In the genomic region with DNA sequence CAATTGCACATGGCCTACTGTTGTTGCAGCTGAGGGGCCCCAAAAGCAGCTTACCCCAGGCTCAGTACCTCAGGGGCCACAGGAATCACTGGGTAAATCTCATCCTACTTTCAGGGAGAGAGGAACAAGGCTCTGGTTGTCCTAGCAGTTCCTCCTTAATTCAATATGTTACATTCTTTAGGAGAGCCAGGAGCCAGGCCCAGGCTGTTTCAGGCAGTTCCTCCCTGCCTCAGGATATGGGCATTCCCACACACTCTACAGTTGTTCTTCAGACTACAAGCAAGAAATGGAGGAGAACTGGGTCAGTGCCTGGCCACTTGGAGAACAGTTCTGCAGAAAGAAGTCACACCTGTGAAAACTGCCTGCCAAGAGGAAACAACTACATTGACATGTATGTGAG, we compare ENCODE assay signal across 33 cellular contexts.
"Had no signal": no experiment of that assay in that cellular context is flagged by ENCODE, and none has a peak within 500 bp of the region (broad histone marks: within the 10 kb centered on the region; RNA-seq: fewer than 3 reads in every experiment).

No MANE protein-coding gene starts in this region.

- H3K4me3 ChIP-seq: cardiac muscle cell, SJCRH30 had no signal

- H3K27ac ChIP-seq: brain microvascular endothelial cell, cardiac muscle cell, RWPE1, SJCRH30 had no signal

- H3K27me3 ChIP-seq: brain microvascular endothelial cell, cardiac muscle cell, SJCRH30 had no signal

- H3K36me3 Mint-ChIP-seq: activated CD4-positive, alpha-beta memory T cell treated with anti-CD3 and anti-CD28 coated beads for 36 hours; activated naive CD4-positive, alpha-beta T cell treated with anti-CD3 and anti-CD28 coated beads, Interleukin-2, amount 10 ng/mL, durations not matched to agents 7 days and 5 days; activated naive CD8-positive, alpha-beta T cell treated with anti-CD3 and anti-CD28 coated beads for 36 hours; WTC11 had no signal

- DNase-seq: activated CD4-positive, alpha-beta memory T cell treated with anti-CD3 and anti-CD28 coated beads for 36 hours; activated CD4-positive, alpha-beta T cell treated with anti-CD3 and anti-CD28 coated beads for 1 hour; activated CD4-positive, alpha-beta T cell treated with anti-CD3 and anti-CD28 coated beads, Interleukin-2, amount 10 ng/mL, durations not matched to agents 24 days and 14 days; activated CD8-positive, alpha-beta memory T cell treated with anti-CD3 and anti-CD28 coated beads for 24 hours; activated gamma-delta T cell treated with Interleukin-2 at 50 U/mL for 16 hours; activated naive CD4-positive, alpha-beta T cell treated with anti-CD3 and anti-CD28 coated beads, Interleukin-2, amount 10 ng/mL, durations not matched to agents 7 days and 5 days; activated naive CD8-positive, alpha-beta T cell treated with anti-CD3 and anti-CD28 coated beads for 36 hours; activated T-cell treated with anti-CD3 and anti-CD28 coated beads, Interleukin-2, amount 50 U/mL, for 72 hours; brain microvascular endothelial cell; Karpas-422; NCI-H1092 treated with DMSO at 0.1 percent for 48 hours; NCI-H1417 treated with DMSO at 0.1 percent for 48 hours; NCI-H1694; NCI-H2029; NCI-H2107; NCI-H2171 treated with DMSO at 0.1 percent for 48 hours; NCI-H345; NCI-H510A; NCI-H526 treated with DMSO at 0.1 percent for 48 hours; NCI-H82; NK-92 treated with Interleukin-12 subunit alpha and Interleukin-12 subunit beta, amount 100 ng/mL, for 24 hours; OCI-M1; Right ventricle myocardium superior; SJCRH30; SW 1271; T-helper 17 cell; T-helper 9 cell had no signal

- H3K9me3 ChIP-seq: SJCRH30 had no signal

- H3K9me3 Mint-ChIP-seq: activated CD4-positive, alpha-beta memory T cell treated with anti-CD3 and anti-CD28 coated beads for 36 hours; activated CD4-positive, alpha-beta T cell treated with anti-CD3 and anti-CD28 coated beads, Interleukin-2, amount 10 ng/mL, durations not matched to agents 24 days and 14 days; activated naive CD4-positive, alpha-beta T cell treated with anti-CD3 and anti-CD28 coated beads, Interleukin-2, amount 10 ng/mL, durations not matched to agents 7 days and 5 days; activated naive CD8-positive, alpha-beta T cell treated with anti-CD3 and anti-CD28 coated beads for 36 hours; activated T-cell treated with anti-CD3 and anti-CD28 coated beads, Interleukin-2, amount 50 U/mL, for 72 hours; activated T-helper 2 cell treated with anti-CD3 and anti-CD28 coated beads, Interferon-gamma antibody, Interleukin-2, Interleukin-4, amounts not matched to agents 10 μg/mL and 5 μg/mL and 100 μg/mL, durations not matched to agents 14 hours and 24 hours and 36 hours; WTC11 had no signal

- H3K4me3 Mint-ChIP-seq: activated CD4-positive, alpha-beta memory T cell treated with anti-CD3 and anti-CD28 coated beads for 36 hours; activated CD4-positive, alpha-beta T cell treated with anti-CD3 and anti-CD28 coated beads, Interleukin-2, amount 10 ng/mL, durations not matched to agents 24 days and 14 days; activated naive CD4-positive, alpha-beta T cell treated with anti-CD3 and anti-CD28 coated beads, Interleukin-2, amount 10 ng/mL, durations not matched to agents 7 days and 5 days; activated naive CD8-positive, alpha-beta T cell treated with anti-CD3 and anti-CD28 coated beads for 36 hours; activated T-cell treated with anti-CD3 and anti-CD28 coated beads, Interleukin-2, amount 50 U/mL, for 72 hours; T-helper 17 cell; WTC11 had no signal

- ATAC-seq: activated T-cell treated with anti-CD3 and anti-CD28 coated beads, Interleukin-2, amount 50 U/mL, for 72 hours; Panc1; SK-N-SH treated with all-trans-retinoic acid at 6 μM for 48 hours; T-helper 17 cell; WTC11 had no signal

- H3K27me3 Mint-ChIP-seq: activated CD4-positive, alpha-beta memory T cell treated with anti-CD3 and anti-CD28 coated beads for 36 hours; activated naive CD8-positive, alpha-beta T cell treated with anti-CD3 and anti-CD28 coated beads for 36 hours had no signal

- H3K36me3 ChIP-seq: brain microvascular endothelial cell, cardiac muscle cell, SJCRH30 had no signal
